In genomic region chr3:119552928-119553327, GRCh38 we compare ENCODE assay signal across 7 cellular contexts. TPM values are rescaled to one million over a fixed set of nuclear protein-coding genes. Genes with fewer than 3 reads are reported as not detected.
"Had no signal": no experiment of that assay in that cellular context is flagged by ENCODE, and none has a peak within 500 bp of the region (broad histone marks: within the 10 kb centered on the region; RNA-seq: fewer than 3 reads in every experiment).

No MANE protein-coding gene starts in this region.

RNA-seq across cellular contexts. Expression of gene CD80, which starts 6.5 kb away (rescaled TPM):
- total RNA-seq: M059J, OCI-LY7, PC-9, Right ventricle myocardium inferior, RPMI7951, SK-MEL-5 had no signal

RNA-seq across cellular contexts. Expression of gene ADPRH, which starts 26.4 kb away (rescaled TPM):
- total RNA-seq: OCI-LY7 had no signal

RNA-seq across cellular contexts. Expression of gene PLA1A, which starts 44.8 kb away (rescaled TPM):
- total RNA-seq: M059J, OCI-LY7, PC-9, RPMI7951, T-cell had no signal
